Comparison of ENCODE assay signal across 8 cellular contexts in the genomic region with DNA sequence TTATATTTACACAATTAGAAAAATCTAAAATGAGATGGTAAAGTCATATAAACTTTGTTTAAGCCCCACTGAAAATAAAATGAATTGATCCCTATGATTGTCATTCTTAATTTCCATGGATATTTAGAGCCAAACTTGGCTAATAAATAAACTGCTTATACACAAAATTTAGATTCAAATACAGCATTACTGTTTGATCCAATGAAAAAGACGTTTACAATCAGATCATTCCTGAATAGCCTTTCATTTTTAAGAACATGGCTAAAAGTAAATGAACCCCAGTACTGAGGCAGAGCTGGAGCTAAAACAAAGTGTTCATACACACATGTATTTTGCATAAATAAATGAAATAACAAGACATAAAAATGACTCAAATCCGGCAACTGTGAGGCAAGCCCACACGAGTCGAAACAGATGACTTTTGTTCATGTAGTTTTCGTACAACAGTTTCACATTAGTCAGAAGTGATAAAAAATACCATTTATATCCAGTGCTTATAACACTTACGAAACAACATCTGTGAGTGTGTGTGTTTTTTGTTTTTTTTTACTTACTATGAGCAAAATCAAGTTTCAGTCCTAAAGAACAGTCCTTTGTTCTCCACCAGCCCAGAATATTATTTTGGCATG.
DNase-seq lines count a peak whose midpoint lies in the region; ATAC-seq lines count a peak whose summit lies in the region.

No MANE protein-coding gene starts in this region.

- H3K9ac ChIP-seq in skeletal muscle satellite cell (ENCODE audit: low read depth, low read length), result peak overlapping the region; percentile 78

- no peaks in the 10 kb centered on the region for H3K27me3 ChIP-seq in skeletal muscle satellite cell (ENCODE audit: control insufficient read depth, insufficient read depth, low read length)

- peak overlapping the region; percentile 95 for H3K27ac ChIP-seq in epithelial cell of prostate

- peaks cover 31% of the 10 kb centered on the region for H3K4me1 ChIP-seq in skeletal muscle satellite cell (ENCODE audit: control insufficient read depth, insufficient read depth, low read length)

- ATAC-seq in GM18519 (IDR thresholded peaks at IDR 0.05; ENCODE audit: low FRiP score, unreplicated experiment), result peak; percentile 39
- peak; percentile 62 for ATAC-seq in HG03565 (IDR thresholded peaks at IDR 0.05; ENCODE audit: unreplicated experiment)

- peak overlapping the region; percentile 45 for H3K4me3 ChIP-seq in skeletal muscle satellite cell (ENCODE audit: low read length)

- peak overlapping the region; percentile 80 for H3K4me2 ChIP-seq in skeletal muscle satellite cell (ENCODE audit: low read length)

- H3K36me3 ChIP-seq in skeletal muscle satellite cell (ENCODE audit: insufficient read depth, low read length), result no peaks in the 10 kb centered on the region

- H3K9me3 ChIP-seq in skeletal muscle satellite cell (replicated peaks; ENCODE audit: low read length), result no peaks in the 10 kb centered on the region

- DNase-seq in epithelial cell of prostate (ENCODE audit: low read depth, low spot score) (peak; percentile 97), DMS153 (lab: John Stamatoyannopoulos, UW) (no peak), retina (no peak), DMS 273 (lab: John Stamatoyannopoulos, UW; ENCODE audit: unreplicated experiment) (no peak)
- no peak for DNase-seq in stimulated activated naive CD4-positive, alpha-beta T cell (lab: John Stamatoyannopoulos, UW)
